In genomic region chr13:108508263-108508662, GRCh38 we compare ENCODE assay signal across 12 cellular contexts.
DNase-seq lines count a peak whose midpoint lies in the region; ATAC-seq, FAIRE-seq and TF ChIP-seq lines count a peak whose summit lies in the region.
"Had no signal": no experiment of that assay in that cellular context is flagged by ENCODE, and none has a peak within 500 bp of the region (broad histone marks: within the 10 kb centered on the region; RNA-seq: fewer than 3 reads in every experiment).

No MANE protein-coding gene starts in this region.

- H3K27ac ChIP-seq in H1 (ENCODE audit: low read depth, low read length) = no peak overlapping the region
- H3K27ac ChIP-seq: SJSA1, uterus had no signal

- H3K4me1 Mint-ChIP-seq in activated CD8-positive, alpha-beta T cell treated with anti-CD3 and anti-CD28 coated beads for 36 hours (ENCODE audit: low read depth) = no peaks in the 10 kb centered on the region
- H3K4me1 Mint-ChIP-seq: B cell had no signal

- no peaks in the 10 kb centered on the region for H3K9me3 ChIP-seq in H1 (ENCODE audit: insufficient read depth in 2 of 2, low read depth in 1 of 2, low read length in 1 of 2)
- H3K9me3 ChIP-seq: SJSA1, uterus had no signal

- H3K4me3 Mint-ChIP-seq in activated CD8-positive, alpha-beta T cell treated with anti-CD3 and anti-CD28 coated beads for 36 hours = no peak overlapping the region
- H3K4me3 Mint-ChIP-seq: B cell had no signal

- peak; percentile 83 to 84 for TF ChIP-seq RAD21 in H1 (IDR thresholded peaks at IDR 0.05 in 1 of 2, conservative IDR thresholded peaks at IDR 0.05 in 1 of 2; ENCODE audit: low read depth in 2 of 2, low read length in 2 of 2)

- H3K18ac ChIP-seq in H1 (ENCODE audit: extremely low read depth, low read length) = no peak overlapping the region

- no peak overlapping the region for H3K4me3 ChIP-seq in H1 (ENCODE audit: extremely low read depth in 1 of 4, insufficient read depth in 2 of 4, low read depth in 3 of 4, low read length in 4 of 4)
- H3K4me3 ChIP-seq: SJSA1, uterus had no signal

- ATAC-seq in activated CD8-positive, alpha-beta T cell treated with anti-CD3 and anti-CD28 coated beads for 36 hours = no peak

- H3K23me2 ChIP-seq in H1 (ENCODE audit: low read depth, low read length) = no peaks in the 10 kb centered on the region

- intact Hi-C loops in activated CD8-positive, alpha-beta T cell treated with anti-CD3 and anti-CD28 coated beads for 36 hours (cut with micrococcal nuclease) = no loop called here

- H2BK20ac ChIP-seq in H1 (ENCODE audit: low read length) = no peak overlapping the region

- no peaks in the 10 kb centered on the region for H3K9me3 Mint-ChIP-seq in activated CD8-positive, alpha-beta T cell treated with anti-CD3 and anti-CD28 coated beads for 36 hours

- 14% methylated on average over 1 of the region's 1 CpG; no CpG with 5 or more reads in 1 of the 2 experiments for WGBS in H1 (ENCODE audit: extremely low coverage in 1 of 2, insufficient coverage in 1 of 2, insufficient read length in 1 of 2, insufficient replicate concordance in 2 of 2, low coverage in 1 of 2, low lambda C conversion rate in 2 of 2, missing lambda C conversion rate in 1 of 2), 2 experiments

- no peaks in the 10 kb centered on the region for H3K79me2 ChIP-seq in H1 (ENCODE audit: control insufficient read depth in 1 of 2, insufficient read depth in 2 of 2, low read length in 2 of 2)

- H4K20me1 ChIP-seq in H1 (replicated peaks in 1 of 2; ENCODE audit: control insufficient read depth in 1 of 2, insufficient read depth in 2 of 2, low read length in 2 of 2) = no peaks in the 10 kb centered on the region

- H3K27ac Mint-ChIP-seq in activated CD8-positive, alpha-beta T cell treated with anti-CD3 and anti-CD28 coated beads for 36 hours = no peak overlapping the region
- H3K27ac Mint-ChIP-seq: B cell had no signal

- H3K36me3 ChIP-seq in H1 (ENCODE audit: control insufficient read depth in 2 of 4, insufficient read depth in 4 of 4, low read length in 3 of 4) = no peaks in the 10 kb centered on the region
- H3K36me3 ChIP-seq: SJSA1, uterus had no signal

- H3K4ac ChIP-seq in H1 (replicated peaks; ENCODE audit: insufficient read length, low read depth, low read length) = no peak overlapping the region

- FAIRE-seq in H1 (lab: Jason Lieb, UNC) = peak; percentile 70

- no peak overlapping the region for H3K9ac ChIP-seq in H1 (replicated peaks in 1 of 4; ENCODE audit: extremely low read depth in 1 of 4, low read depth in 3 of 4, low read length in 3 of 4)

- H4K5ac ChIP-seq in H1 (ENCODE audit: insufficient read length, low read depth, low read length) = no peak overlapping the region

- no peak overlapping the region for H2BK5ac ChIP-seq in H1 (ENCODE audit: low read depth, low read length)

- DNase-seq in NCI-H1105 treated with DMSO at 0.1 percent for 48 hours (lab: John Stamatoyannopoulos, UW) = peak; percentile 48
- DNase-seq in NCI-H1105 (lab: John Stamatoyannopoulos, UW) = no peak
- peak; percentile 11 for DNase-seq in NCI-H526 treated with DMSO at 0.1 percent for 48 hours (lab: John Stamatoyannopoulos, UW)
- no peak for DNase-seq in H1 (ENCODE audit: low read depth in 1 of 2, low spot score in 2 of 2)
- peak; percentile 20 for DNase-seq in renal cortical epithelial cell (ENCODE audit: low read depth)
- DNase-seq in hypothalamus (lab: John Stamatoyannopoulos, UW) = no peak
- no peak for DNase-seq in activated CD8-positive, alpha-beta T cell treated with anti-CD3 and anti-CD28 coated beads for 36 hours
- no peak for DNase-seq in NCI-H2107 treated with DMSO at 0.1 percent for 48 hours (lab: John Stamatoyannopoulos, UW; ENCODE audit: unreplicated experiment)
- DNase-seq: cerebellar nuclear complex, uterus had no signal

- no peak overlapping the region for H4K8ac ChIP-seq in H1 (ENCODE audit: extremely low read depth, insufficient read depth, low read length)

- no peak overlapping the region for H4K91ac ChIP-seq in H1 (replicated peaks; ENCODE audit: insufficient read length, low read length)

- TF ChIP-seq POLR2A in H1 (IDR thresholded peaks at IDR 0.05; ENCODE audit: control extremely low read depth in 1 of 2, low read depth in 2 of 2, low read length in 2 of 2) = no peak

- TF ChIP-seq CTCF in H1 (IDR thresholded peaks at IDR 0.05; ENCODE audit: control extremely low read depth in 1 of 3, insufficient read depth in 1 of 3, low read depth in 1 of 3, low read length in 3 of 3) = peak in 2 of 3 experiments; percentile 70 to 73; a peak in 3 of 4 replicates
- TF ChIP-seq CTCF in activated CD8-positive, alpha-beta T cell treated with anti-CD3 and anti-CD28 coated beads for 36 hours (IDR thresholded peaks at IDR 0.05) = no peak

- H3K23ac ChIP-seq in H1 (ENCODE audit: insufficient read length) = no peak overlapping the region

- H2BK120ac ChIP-seq in H1 (replicated peaks; ENCODE audit: low read depth, low read length) = no peak overlapping the region

- H2AK5ac ChIP-seq in H1 (ENCODE audit: low read depth, low read length) = no peak overlapping the region

- no peaks in the 10 kb centered on the region for H3K27me3 Mint-ChIP-seq in activated CD8-positive, alpha-beta T cell treated with anti-CD3 and anti-CD28 coated beads for 36 hours
- H3K27me3 Mint-ChIP-seq: B cell had no signal

- H3K56ac ChIP-seq in H1 (replicated peaks; ENCODE audit: insufficient read length, low read depth, low read length) = no peak overlapping the region

- CTCF ChIA-PET in H1 (lab: Charles Lee; ENCODE audit: partially characterized antibody) = interaction anchor here (0.6 to 3.8 kb wide), 24 partner anchors 11 to 389 kb away, joined by 3 to 40 read pairs (median 4); no protein-coding TSS in a partner anchor
- CTCF ChIA-PET in activated CD8-positive, alpha-beta T cell treated with anti-CD3 and anti-CD28 coated beads for 36 hours (lab: Charles Lee) = no interaction called here

- TF ChIP-seq EP300 in H1 (IDR thresholded peaks at IDR 0.05; ENCODE audit: borderline replicate concordance in 1 of 2, low read depth in 2 of 2, low read length in 2 of 2) = no peak

- H3K4me2 ChIP-seq in H1 (ENCODE audit: insufficient read depth in 1 of 2, low read depth in 2 of 2, low read length in 2 of 2) = no peak overlapping the region; a peak in 1 of 4 replicates

- no peaks in the 10 kb centered on the region for H3K27me3 ChIP-seq in H1 (replicated peaks in 1 of 4; ENCODE audit: control insufficient read depth in 3 of 4, extremely low read depth in 1 of 4, insufficient read depth in 3 of 4, low read length in 3 of 4)
- H3K27me3 ChIP-seq: uterus had no signal

- POLR2A ChIA-PET in H1 (lab: Charles Lee; ENCODE audit: partially characterized antibody) = no interaction called here
- POLR2A ChIA-PET in activated CD8-positive, alpha-beta T cell treated with anti-CD3 and anti-CD28 coated beads for 36 hours (lab: Charles Lee) = no interaction called here

- H2BK15ac ChIP-seq in H1 (ENCODE audit: low read length) = no peak overlapping the region

- H3K36me3 Mint-ChIP-seq in activated CD8-positive, alpha-beta T cell treated with anti-CD3 and anti-CD28 coated beads for 36 hours (ENCODE audit: low read depth) = no peaks in the 10 kb centered on the region

- no peak overlapping the region for H3K14ac ChIP-seq in H1 (ENCODE audit: insufficient read length)

- H2BK12ac ChIP-seq in H1 (ENCODE audit: low read depth, low read length) = no peak overlapping the region

- H2AFZ ChIP-seq in H1 (ENCODE audit: low read length) = peak overlapping the region; percentile 97

- H3K79me1 ChIP-seq in H1 (ENCODE audit: low read depth, low read length) = no peaks in the 10 kb centered on the region

- H3K4me1 ChIP-seq in H1 (replicated peaks in 1 of 4; ENCODE audit: control insufficient read depth in 3 of 4, insufficient read depth in 4 of 4, low read length in 3 of 4) = no peaks in the 10 kb centered on the region
- H3K4me1 ChIP-seq: SJSA1, uterus had no signal

TF ChIP-seq in H1, 55 proteins besides CTCF, POLR2A, EP300 and RAD21:
- TF ChIP-seq TAF1 (IDR thresholded peaks at IDR 0.05; ENCODE audit: low read depth, low read length) (no peak), BACH1 (IDR thresholded peaks at IDR 0.05; ENCODE audit: low read length) (no peak), ASH2L (IDR thresholded peaks at IDR 0.05; ENCODE audit: low read length) (no peak), JUN (IDR thresholded peaks at IDR 0.05; ENCODE audit: low read depth, low read length) (no peak), CEBPB (IDR thresholded peaks at IDR 0.05; ENCODE audit: low read depth, low read length) (no peak), CBX5 (IDR thresholded peaks at IDR 0.05; ENCODE audit: low read depth, low read length) (no peak), MAX (IDR thresholded peaks at IDR 0.05) (no peak), SIX5 (IDR thresholded peaks at IDR 0.05; ENCODE audit: low read depth, low read length) (no peak), BCL11A (IDR thresholded peaks at IDR 0.05; ENCODE audit: low read depth in 2 of 2, low read length in 2 of 2) (no peak), KDM1A (IDR thresholded peaks at IDR 0.05; ENCODE audit: borderline replicate concordance, low read length) (no peak), RFX5 (IDR thresholded peaks at IDR 0.05; ENCODE audit: borderline replicate concordance, low read depth, low read length) (no peak), RXRA (IDR thresholded peaks at IDR 0.05; ENCODE audit: insufficient read depth, low read depth, low read length) (no peak)

Comparison
In these comparisons a context has a peak if more than half of its experiments do, and no peak if none do; other contexts are left out.
1. DNase-seq: peak in NCI-H1105 treated with DMSO at 0.1 percent for 48 hours (single experiment), NCI-H526 treated with DMSO at 0.1 percent for 48 hours (single experiment) and renal cortical epithelial cell (single experiment); none in NCI-H1105 (single experiment), H1 (0 of 2), hypothalamus (0 of 51), activated CD8-positive, alpha-beta T cell treated with anti-CD3 and anti-CD28 coated beads for 36 hours (single experiment) and NCI-H2107 treated with DMSO at 0.1 percent for 48 hours (single experiment).